ENCODE assay signal across 16 cellular contexts in the genomic region with DNA sequence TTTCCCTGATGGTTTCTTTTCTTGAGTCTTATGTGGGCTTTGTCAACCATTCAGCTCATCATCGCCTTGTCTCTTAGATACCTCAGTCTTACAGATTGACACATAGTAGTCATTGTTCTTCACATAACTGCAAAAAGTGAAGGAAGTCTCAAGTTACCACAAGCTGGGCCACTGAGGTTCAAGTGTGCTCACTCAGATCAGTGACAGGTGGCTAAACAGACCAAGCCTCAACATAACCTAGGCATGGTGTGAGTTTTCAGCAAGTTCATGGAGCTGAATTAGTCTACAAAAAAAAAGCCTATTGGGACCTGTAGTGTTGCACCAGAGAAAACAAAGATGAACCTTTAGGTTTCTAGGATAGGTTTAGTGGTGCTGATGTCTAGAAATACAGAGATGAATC. TPM values are rescaled to one million over a fixed set of nuclear protein-coding genes. Genes with fewer than 3 reads are reported as not detected.
DNase-seq lines count a peak whose midpoint lies in the region; ATAC-seq, FAIRE-seq and TF ChIP-seq lines count a peak whose summit lies in the region.
"Had no signal": no experiment of that assay in that cellular context is flagged by ENCODE, and none has a peak within 500 bp of the region (broad histone marks: within the 10 kb centered on the region; RNA-seq: fewer than 3 reads in every experiment).

No MANE protein-coding gene starts in this region.

- H3K36me3 ChIP-seq in endodermal cell (ENCODE audit: control insufficient read depth, insufficient read depth, low read length): no peaks in the 10 kb centered on the region
- H3K36me3 ChIP-seq: BLaER1 had no signal

- no peak overlapping the region for H3K9ac ChIP-seq in endodermal cell (ENCODE audit: extremely low read depth, low read length, poor library complexity, severe bottlenecking)
- H3K9ac ChIP-seq: BLaER1 had no signal

- H3K27ac Mint-ChIP-seq in endodermal cell: no peak overlapping the region
- H3K27ac Mint-ChIP-seq: CD8-positive, alpha-beta memory T cell; H9 had no signal

- no peak overlapping the region for H3K4me2 ChIP-seq in A549
- H3K4me2 ChIP-seq: BLaER1 had no signal

- no peaks in the 10 kb centered on the region for H3K27me3 ChIP-seq in endodermal cell (ENCODE audit: control insufficient read depth, insufficient read depth, low read length, poor library complexity, severe bottlenecking)
- H3K27me3 ChIP-seq: BLaER1 had no signal

- CTCF ChIA-PET in A549 (lab: Yijun Ruan, JAX): interaction anchor here (0.7 to 1.0 kb wide), 4 partner anchors 11 to 58 kb away, joined by 3 to 4 read pairs (median 3); a partner anchor contains a TSS

- no peak for DNase-seq in A549 (ENCODE audit: low read depth in 1 of 2, low spot score in 1 of 2)
- peak; percentile 6 for DNase-seq in LHCN-M2 (ENCODE audit: low read depth)
- DNase-seq in endodermal cell: peak; percentile 16
- no peak for DNase-seq in stimulated activated naive CD8-positive, alpha-beta T cell treated with anti-CD3 and anti-CD28 coated beads, Interleukin-15, Interleukin-2, amounts not matched to agents 100 U/mL and 50 U/mL, for 24 hours
- no peak for DNase-seq in GM03348 (ENCODE audit: low spot score)
- DNase-seq in DMS153 treated with DMSO at 0.1 percent for 48 hours (lab: John Stamatoyannopoulos, UW; ENCODE audit: unreplicated experiment): no peak
- DNase-seq: AML-193; Caco-2; CD8-positive, alpha-beta memory T cell; DMS79; GOT3; H9; IMR-90 had no signal

- no peaks in the 10 kb centered on the region for H3K36me3 Mint-ChIP-seq in endodermal cell (ENCODE audit: low read depth)
- H3K36me3 Mint-ChIP-seq: CD8-positive, alpha-beta memory T cell had no signal

- no peak for TF ChIP-seq RAD21 in A549 (conservative IDR thresholded peaks at IDR 0.05 in 1 of 2, IDR thresholded peaks at IDR 0.05 in 1 of 2)

- FAIRE-seq in A549 (lab: Jason Lieb, UNC): peak; percentile 54
- FAIRE-seq: GM12892, GM19239 had no signal

- H3K4me3 ChIP-seq in A549 (no peak overlapping the region), endodermal cell (ENCODE audit: low read length) (no peak overlapping the region)
- H3K4me3 ChIP-seq: BLaER1 had no signal

- no peak overlapping the region for H3K4me3 Mint-ChIP-seq in endodermal cell
- H3K4me3 Mint-ChIP-seq: CD8-positive, alpha-beta memory T cell; H9 had no signal

- no peaks in the 10 kb centered on the region for H3K4me1 ChIP-seq in A549
- H3K4me1 ChIP-seq in endodermal cell (ENCODE audit: control insufficient read depth, insufficient read depth, low read length): peaks cover 4% of the 10 kb centered on the region
- H3K4me1 ChIP-seq: BLaER1, Caco-2 had no signal

- 81% methylated on average over 1 of the region's 1 CpG for WGBS in A549 (ENCODE audit: missing lambda C conversion rate)
- 96% methylated on average over 1 of the region's 1 CpG; no CpG with 5 or more reads in 1 of the 2 experiments for WGBS in endodermal cell (ENCODE audit: insufficient coverage in 1 of 2, insufficient read length in 1 of 2), 2 experiments

- TF ChIP-seq CTCF in A549 (IDR thresholded peaks at IDR 0.05): no peak
- TF ChIP-seq CTCF in endodermal cell (conservative IDR thresholded peaks at IDR 0.05): no peak

- POLR2A ChIA-PET in A549 (lab: Yijun Ruan, JAX): no interaction called here

- no peak for TF ChIP-seq POLR2A in A549 (IDR thresholded peaks at IDR 0.05; ENCODE audit: low read length)

- H3K9me3 ChIP-seq in A549 (no peaks in the 10 kb centered on the region), endodermal cell (ENCODE audit: control insufficient read depth, low read length) (peaks cover 5% of the 10 kb centered on the region)
- H3K9me3 ChIP-seq: BLaER1, Caco-2 had no signal

- H3K27ac ChIP-seq in A549 (no peak overlapping the region), endodermal cell (ENCODE audit: low read depth, low read length) (no peak overlapping the region)
- H3K27ac ChIP-seq: BLaER1 had no signal

- H3K9me3 Mint-ChIP-seq in endodermal cell: peaks cover 2% of the 10 kb centered on the region
- H3K9me3 Mint-ChIP-seq: CD8-positive, alpha-beta memory T cell had no signal

- no peak for TF ChIP-seq EP300 in A549 (IDR thresholded peaks at IDR 0.05)

- peaks cover 5% of the 10 kb centered on the region for H3K4me1 Mint-ChIP-seq in endodermal cell
- H3K4me1 Mint-ChIP-seq: CD8-positive, alpha-beta memory T cell had no signal

- peaks cover 5% of the 10 kb centered on the region for H3K27me3 Mint-ChIP-seq in endodermal cell (ENCODE audit: insufficient read depth)

- ATAC-seq in A549: no peak
- ATAC-seq in stimulated activated naive CD8-positive, alpha-beta T cell treated with anti-CD3 and anti-CD28 coated beads, Interleukin-15, Interleukin-2, amounts not matched to agents 100 U/mL and 50 U/mL, for 24 hours: peak; percentile 14

TF ChIP-seq in A549, 52 proteins besides CTCF, POLR2A, EP300 and RAD21:
- TF ChIP-seq, protein P1, sequence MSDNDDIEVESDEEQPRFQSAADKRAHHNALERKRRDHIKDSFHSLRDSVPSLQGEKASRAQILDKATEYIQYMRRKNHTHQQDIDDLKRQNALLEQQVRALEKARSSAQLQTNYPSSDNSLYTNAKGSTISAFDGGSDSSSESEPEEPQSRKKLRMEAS (IDR thresholded peaks at IDR 0.05): no peak
- TF ChIP-seq FOXS1 (CRISPR knock-in tag; IDR thresholded peaks at IDR 0.05): no peak
- TF ChIP-seq FOSL2 (IDR thresholded peaks at IDR 0.05): no peak
- no peak for TF ChIP-seq FOSL2 (CRISPR knock-in tag; IDR thresholded peaks at IDR 0.05)
- TF ChIP-seq KDM1A (IDR thresholded peaks at IDR 0.05; ENCODE audit: low read depth): no peak
- TF ChIP-seq ZSCAN20 (CRISPR knock-in tag; IDR thresholded peaks at IDR 0.05): no peak
- no peak for TF ChIP-seq RCOR1 (IDR thresholded peaks at IDR 0.05; ENCODE audit: low read depth, low read length)
- no peak for TF ChIP-seq TP53 (CRISPR knock-in tag; IDR thresholded peaks at IDR 0.05)
- TF ChIP-seq SMC3 (IDR thresholded peaks at IDR 0.05): no peak
- TF ChIP-seq ZC3H11A (IDR thresholded peaks at IDR 0.05): no peak
- TF ChIP-seq, protein P2, sequence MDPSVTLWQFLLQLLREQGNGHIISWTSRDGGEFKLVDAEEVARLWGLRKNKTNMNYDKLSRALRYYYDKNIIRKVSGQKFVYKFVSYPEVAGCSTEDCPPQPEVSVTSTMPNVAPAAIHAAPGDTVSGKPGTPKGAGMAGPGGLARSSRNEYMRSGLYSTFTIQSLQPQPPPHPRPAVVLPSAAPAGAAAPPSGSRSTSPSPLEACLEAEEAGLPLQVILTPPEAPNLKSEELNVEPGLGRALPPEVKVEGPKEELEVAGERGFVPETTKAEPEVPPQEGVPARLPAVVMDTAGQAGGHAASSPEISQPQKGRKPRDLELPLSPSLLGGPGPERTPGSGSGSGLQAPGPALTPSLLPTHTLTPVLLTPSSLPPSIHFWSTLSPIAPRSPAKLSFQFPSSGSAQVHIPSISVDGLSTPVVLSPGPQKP (IDR thresholded peaks at IDR 0.05; ENCODE audit: low read depth, low read length): no peak
- TF ChIP-seq, protein P3, sequence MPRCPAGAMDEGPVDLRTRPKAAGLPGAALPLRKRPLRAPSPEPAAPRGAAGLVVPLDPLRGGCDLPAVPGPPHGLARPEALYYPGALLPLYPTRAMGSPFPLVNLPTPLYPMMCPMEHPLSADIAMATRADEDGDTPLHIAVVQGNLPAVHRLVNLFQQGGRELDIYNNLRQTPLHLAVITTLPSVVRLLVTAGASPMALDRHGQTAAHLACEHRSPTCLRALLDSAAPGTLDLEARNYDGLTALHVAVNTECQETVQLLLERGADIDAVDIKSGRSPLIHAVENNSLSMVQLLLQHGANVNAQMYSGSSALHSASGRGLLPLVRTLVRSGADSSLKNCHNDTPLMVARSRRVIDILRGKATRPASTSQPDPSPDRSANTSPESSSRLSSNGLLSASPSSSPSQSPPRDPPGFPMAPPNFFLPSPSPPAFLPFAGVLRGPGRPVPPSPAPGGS (IDR thresholded peaks at IDR 0.05): no peak
- TF ChIP-seq MAFK (IDR thresholded peaks at IDR 0.05; ENCODE audit: partially characterized antibody): no peak
- no peak for TF ChIP-seq RFX5 (IDR thresholded peaks at IDR 0.05)
- TF ChIP-seq HOXB5 (CRISPR knock-in tag; IDR thresholded peaks at IDR 0.05): no peak
- TF ChIP-seq CBX2 (IDR thresholded peaks at IDR 0.05; ENCODE audit: borderline replicate concordance, low read depth): no peak
- no peak for TF ChIP-seq NFE2L2 (conservative IDR thresholded peaks at IDR 0.05; ENCODE audit: low read length)
- no peak for TF ChIP-seq HEYL (CRISPR knock-in tag; IDR thresholded peaks at IDR 0.05)

RNA-seq across cellular contexts. Expression of a gene that starts 58.2 kb away (rescaled TPM):
- 130 and 184 TPM in 2 replicates for polyA plus RNA-seq in A549 (2011; rRNA removed)
- 22.4 and 34.2 TPM in 2 replicates for polyA plus RNA-seq in A549 (2012; cell fraction: cytosol; rRNA removed)
- 8.7 and 11.8 TPM in 2 replicates for polyA plus RNA-seq in A549 (2012; cell fraction: nucleus; rRNA removed)
- polyA plus RNA-seq in A549 (2017; fragmentation: RNase III; extraction: RNeasy Plus Mini Kit Qiagen cat#74134 plus additional on column Dnase treatment): 43.1 to 56.7 TPM (median 50.5 TPM) in 3 replicates
- polyA minus RNA-seq in A549 (2011; rRNA and poly(A)+ RNA removed): 20.9 and 23.0 TPM in 2 replicates
- total RNA-seq in LHCN-M2 (2014; rRNA removed): 33.8 and 36.9 TPM in 2 replicates
- 9.0 TPM for polyA plus RNA-seq in LHCN-M2 (2012)
- total RNA-seq in endodermal cell: 10 to 100 TPM; 16.5 to 17.4 TPM
- polyA plus RNA-seq in endodermal cell (2013, experiment 1 of 2): 22.9 TPM
- polyA plus RNA-seq in endodermal cell (2013, experiment 2 of 2): 21.8 TPM

Comparison
In these comparisons a context has a peak if more than half of its experiments do, and no peak if none do; other contexts are left out.
1. DNase-seq: peak in LHCN-M2 (single experiment) and endodermal cell (single experiment); none in A549 (0 of 2), stimulated activated naive CD8-positive, alpha-beta T cell treated with anti-CD3 and anti-CD28 coated beads, Interleukin-15, Interleukin-2, amounts not matched to agents 100 U/mL and 50 U/mL, for 24 hours (single experiment), GM03348 (single experiment) and DMS153 treated with DMSO at 0.1 percent for 48 hours (single experiment).